ENCODE assay signal across 10 cellular contexts in the genomic region with DNA sequence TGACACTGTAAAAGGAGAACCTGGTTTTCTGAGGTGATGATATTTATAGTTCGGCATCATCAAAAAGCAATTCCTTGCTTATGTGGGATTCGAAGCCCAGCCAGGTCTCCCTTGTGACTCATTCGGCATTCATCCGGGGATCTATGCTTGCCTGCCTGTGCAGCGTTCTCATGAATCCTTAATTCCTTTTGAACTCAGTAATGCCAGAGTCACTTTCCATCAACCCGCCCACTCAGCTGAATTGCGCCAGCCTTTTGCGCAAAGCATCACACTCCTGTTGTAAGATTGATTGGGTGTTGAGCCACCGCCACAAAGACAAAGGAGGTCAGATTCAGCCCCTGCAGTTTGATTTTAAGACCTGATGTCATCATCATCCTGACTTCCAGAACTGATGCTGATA.
DNase-seq lines count a peak whose midpoint lies in the region; ATAC-seq and TF ChIP-seq lines count a peak whose summit lies in the region.
"Had no signal": no experiment of that assay in that cellular context is flagged by ENCODE, and none has a peak within 500 bp of the region (broad histone marks: within the 10 kb centered on the region; RNA-seq: fewer than 3 reads in every experiment).

No MANE protein-coding gene starts in this region.

- H4K20me1 ChIP-seq in GM23248 (ENCODE audit: insufficient read depth): no peaks in the 10 kb centered on the region

- peak overlapping the region; percentile 83 for H3K27ac ChIP-seq in GM23248
- no peak overlapping the region for H3K27ac ChIP-seq in CD4-positive, alpha-beta T cell (ENCODE audit: low read depth, low read length)

- no peaks in the 10 kb centered on the region for H3K27me3 ChIP-seq in GM23248 (replicated peaks; ENCODE audit: insufficient read depth)
- no peaks in the 10 kb centered on the region for H3K27me3 ChIP-seq in adipocyte (replicated peaks; ENCODE audit: control insufficient read depth, insufficient read depth, low read length)
- no peaks in the 10 kb centered on the region for H3K27me3 ChIP-seq in CD4-positive, alpha-beta T cell (ENCODE audit: control insufficient read depth, insufficient read depth, low read length)

- no peak for ATAC-seq in CD4-positive, alpha-beta T cell (ENCODE audit: poor library complexity)
- no peak for ATAC-seq in GM21390 (IDR thresholded peaks at IDR 0.05; ENCODE audit: unreplicated experiment)

- peaks cover 33% of the 10 kb centered on the region for H3F3A ChIP-seq in GM23248 (ENCODE audit: insufficient read depth)

- TF ChIP-seq CTCF in foreskin fibroblast (IDR thresholded peaks at IDR 0.05; ENCODE audit: low read depth, low read length): no peak
- no peak for TF ChIP-seq CTCF in CD4-positive, alpha-beta T cell (IDR thresholded peaks at IDR 0.05)

- H3K79me2 ChIP-seq in GM23248 (ENCODE audit: insufficient read depth): no peaks in the 10 kb centered on the region

- H3K4me2 ChIP-seq in GM23248 (ENCODE audit: unreplicated experiment): peak overlapping the region; percentile 31

- H3K27ac Mint-ChIP-seq in CD4-positive, alpha-beta T cell: no peak overlapping the region
- H3K27ac Mint-ChIP-seq: activated naive CD8-positive, alpha-beta T cell treated with anti-CD3 and anti-CD28 coated beads for 36 hours had no signal

- H3K36me3 ChIP-seq in GM23248 (ENCODE audit: low read depth) (no peaks in the 10 kb centered on the region), adipocyte (ENCODE audit: control insufficient read depth, insufficient read depth, low read length, severe bottlenecking) (no peaks in the 10 kb centered on the region)

- in situ Hi-C loops in GM23248 (cut with MboI): no loop called here

- H3K9me2 ChIP-seq in GM23248 (ENCODE audit: insufficient read depth): no peaks in the 10 kb centered on the region; the same call in 1 of the 2 replicates

- no peak overlapping the region for H3K4me3 ChIP-seq in GM23248
- no peak overlapping the region for H3K4me3 ChIP-seq in adipocyte (ENCODE audit: low read length)
- no peak overlapping the region for H3K4me3 ChIP-seq in foreskin fibroblast (ENCODE audit: low read depth in 1 of 2, low read length in 2 of 2)
- no peak overlapping the region for H3K4me3 ChIP-seq in skeletal muscle cell (ENCODE audit: low read depth, low read length)

- WGBS in GM23248 (ENCODE audit: low coverage in 1 of 2, low lambda C conversion rate in 2 of 2, missing lambda C conversion rate in 2 of 2), 2 experiments: 10 to 16% methylated on average over 9 of the region's 9 CpGs

- no peaks in the 10 kb centered on the region for H3K9me3 Mint-ChIP-seq in CD4-positive, alpha-beta T cell
- H3K9me3 Mint-ChIP-seq: activated naive CD8-positive, alpha-beta T cell treated with anti-CD3 and anti-CD28 coated beads for 36 hours had no signal

- H3K4me3 Mint-ChIP-seq in CD4-positive, alpha-beta T cell: no peak overlapping the region
- H3K4me3 Mint-ChIP-seq: activated naive CD8-positive, alpha-beta T cell treated with anti-CD3 and anti-CD28 coated beads for 36 hours had no signal

- DNase-seq in GM23248 (peak; percentile 98), adipocyte (ENCODE audit: low read depth) (peak; percentile 98), foreskin fibroblast (peak; percentile 1 to 5), skeletal muscle cell (ENCODE audit: low read depth) (peak; percentile 98), Kasumi-1 (lab: John Stamatoyannopoulos, UW) (no peak)
- no peak for DNase-seq in CD4-positive, alpha-beta T cell
- no peak for DNase-seq in stimulated activated CD4-positive, alpha-beta T cell treated with anti-CD3 and anti-CD28 coated beads, Interleukin-4, amount 100 ng/mL, for 4 hours
- DNase-seq: activated naive CD8-positive, alpha-beta T cell treated with anti-CD3 and anti-CD28 coated beads for 36 hours; T-helper 9 cell had no signal

- H3K9me3 ChIP-seq in GM23248 (ENCODE audit: low read depth): no peaks in the 10 kb centered on the region
- H3K9me3 ChIP-seq in adipocyte (ENCODE audit: control insufficient read depth, low read length): no peaks in the 10 kb centered on the region
- H3K9me3 ChIP-seq in CD4-positive, alpha-beta T cell (ENCODE audit: control insufficient read depth, low read length): no peaks in the 10 kb centered on the region

- intact Hi-C loops in CD4-positive, alpha-beta T cell (cut with DNase I, micrococcal nuclease): no loop called here

- H2AFZ ChIP-seq in GM23248: no peak overlapping the region

- H3K4me1 Mint-ChIP-seq in CD4-positive, alpha-beta T cell (ENCODE audit: low read depth): no peaks in the 10 kb centered on the region
- H3K4me1 Mint-ChIP-seq: activated naive CD8-positive, alpha-beta T cell treated with anti-CD3 and anti-CD28 coated beads for 36 hours had no signal

- H3K36me3 Mint-ChIP-seq in CD4-positive, alpha-beta T cell (ENCODE audit: low read depth): no peaks in the 10 kb centered on the region
- H3K36me3 Mint-ChIP-seq: activated naive CD8-positive, alpha-beta T cell treated with anti-CD3 and anti-CD28 coated beads for 36 hours had no signal

- H3K4me1 ChIP-seq in GM23248 (ENCODE audit: insufficient read depth): peaks cover 25% of the 10 kb centered on the region
- peaks cover 14% of the 10 kb centered on the region for H3K4me1 ChIP-seq in adipocyte (ENCODE audit: control insufficient read depth, insufficient read depth, low read length)

- CTCF ChIA-PET in CD4-positive, alpha-beta T cell (lab: Charles Lee): no interaction called here

- H3K27me3 Mint-ChIP-seq in CD4-positive, alpha-beta T cell: peaks cover 31% of the 10 kb centered on the region

- POLR2A ChIA-PET in CD4-positive, alpha-beta T cell (lab: Charles Lee): no interaction called here

- H3K9ac ChIP-seq in GM23248 (peak overlapping the region; percentile 41), adipocyte (ENCODE audit: low read length) (no peak overlapping the region)

Comparison
In these comparisons a context has a peak if more than half of its experiments do, and no peak if none do; other contexts are left out.
1. DNase-seq: peak in GM23248 (single experiment), adipocyte (single experiment), foreskin fibroblast (2 of 2) and skeletal muscle cell (single experiment); none in CD4-positive, alpha-beta T cell (0 of 10), stimulated activated CD4-positive, alpha-beta T cell treated with anti-CD3 and anti-CD28 coated beads, Interleukin-4, amount 100 ng/mL, for 4 hours (0 of 2) and Kasumi-1 (0 of 2).